28 cellular contexts compared by ENCODE assay signal in the genomic region with DNA sequence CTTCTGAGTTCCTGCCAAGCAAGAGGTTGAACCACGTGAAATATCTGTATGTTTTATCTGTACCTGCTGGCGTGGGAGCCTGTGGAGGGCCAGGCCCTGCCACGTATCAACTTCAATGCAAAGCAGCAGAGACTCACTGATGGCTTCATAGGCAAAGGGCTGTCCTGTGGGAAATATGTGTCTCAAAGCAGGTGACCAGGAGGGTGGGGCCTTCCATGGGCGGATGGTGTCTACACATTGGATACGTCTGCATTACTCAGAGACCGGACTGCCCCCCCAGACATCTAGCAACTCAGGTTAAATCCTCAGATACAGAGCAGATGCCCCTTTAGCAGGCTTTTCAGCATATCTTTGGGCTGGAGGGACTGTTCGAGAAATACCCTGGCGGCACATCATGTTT.
"Had no signal": no experiment of that assay in that cellular context is flagged by ENCODE, and none has a peak within 500 bp of the region (broad histone marks: within the 10 kb centered on the region; RNA-seq: fewer than 3 reads in every experiment).

No MANE protein-coding gene starts in this region.

- H3K36me3 Mint-ChIP-seq: mesothelial cell of epicardium had no signal

- H3K9me3 Mint-ChIP-seq: central memory CD8-positive, alpha-beta T cell; dendritic cell treated with granulocyte-macrophage colony-stimulating factor and Interleukin-4, amounts not matched to agents 40 ng/mL and 50 ng/mL, for 4 days had no signal

- H3K4me3 Mint-ChIP-seq: central memory CD8-positive, alpha-beta T cell; dendritic cell treated with granulocyte-macrophage colony-stimulating factor and Interleukin-4, amounts not matched to agents 40 ng/mL and 50 ng/mL, for 4 days; endodermal cell; mesothelial cell of epicardium; nephron progenitor cell; stimulated activated naive CD8-positive, alpha-beta T cell treated with anti-CD3 and anti-CD28 coated beads, Interleukin-15, amount 100 ng/mL, for 72 hours had no signal

- H3K4me1 Mint-ChIP-seq: central memory CD8-positive, alpha-beta T cell; stimulated activated naive CD8-positive, alpha-beta T cell treated with anti-CD3 and anti-CD28 coated beads, Interleukin-15, amount 100 ng/mL, for 72 hours had no signal

- H3K27ac ChIP-seq: colonic mucosa, esophagus muscularis mucosa, foreskin keratinocyte, gastroesophageal sphincter, heart left ventricle, left lung, ovary, thyroid gland had no signal

- H3K36me3 ChIP-seq: colonic mucosa, esophagus muscularis mucosa, gastroesophageal sphincter, heart left ventricle, left lung, ovary, thyroid gland had no signal

- H3K9me3 ChIP-seq: colonic mucosa, esophagus muscularis mucosa, gastroesophageal sphincter, mucosa of descending colon, ovary, thyroid gland had no signal

- H3K27me3 ChIP-seq: colonic mucosa, foreskin keratinocyte, ovary, thyroid gland had no signal

- H3K4me1 ChIP-seq: colonic mucosa, esophagus muscularis mucosa, foreskin keratinocyte, gastroesophageal sphincter, heart left ventricle, left lung, thyroid gland had no signal

- H3K27ac Mint-ChIP-seq: dendritic cell treated with granulocyte-macrophage colony-stimulating factor and Interleukin-4, amounts not matched to agents 40 ng/mL and 50 ng/mL, for 4 days; endodermal cell; mesothelial cell of epicardium; naive B cell; nephron progenitor cell; stimulated activated naive CD8-positive, alpha-beta T cell treated with anti-CD3 and anti-CD28 coated beads, Interleukin-15, amount 100 ng/mL, for 72 hours had no signal

- DNase-seq: colonic mucosa; effector CD8-positive, alpha-beta T cell; endodermal cell; foreskin keratinocyte; heart left ventricle; hippocampal formation; left cardiac atrium; left lung; mesenchymal stem cell; mucosa of descending colon; naive B cell; nephron progenitor cell; occipital lobe; ovary; small intestine; stimulated activated CD4-positive, alpha-beta T cell treated with anti-CD3 and anti-CD28 coated beads, Interleukin-12 subunit alpha, Interleukin-12 subunit beta, amount 100 ng/mL, for 4 hours; stimulated activated CD4-positive, alpha-beta T cell treated with anti-CD3 and anti-CD28 coated beads, Interleukin-1b, Interleukin-23, amount 100 ng/mL, for 48 hours; stimulated activated CD4-positive, alpha-beta T cell treated with anti-CD3 and anti-CD28 coated beads, Interleukin-4, amount 100 ng/mL, for 1 hour; stimulated activated CD8-positive, alpha-beta memory T cell treated with anti-CD3 and anti-CD28 coated beads, Interleukin-4, amount 100 ng/mL, for 48 hours; stimulated activated naive CD4-positive, alpha-beta T cell; stimulated activated naive CD8-positive, alpha-beta T cell treated with anti-CD3 and anti-CD28 coated beads, Interleukin-15, amount 100 ng/mL, for 72 hours; thyroid gland; trophoblast cell had no signal

- H3K27me3 Mint-ChIP-seq: dendritic cell treated with granulocyte-macrophage colony-stimulating factor and Interleukin-4, amounts not matched to agents 40 ng/mL and 50 ng/mL, for 4 days had no signal

- ATAC-seq: foreskin keratinocyte; gastroesophageal sphincter; heart left ventricle; left cardiac atrium; left lung; mucosa of descending colon; stimulated activated naive CD8-positive, alpha-beta T cell treated with anti-CD3 and anti-CD28 coated beads, Interleukin-15, amount 100 ng/mL, for 72 hours had no signal

- H3K4me3 ChIP-seq: colonic mucosa, esophagus muscularis mucosa, gastroesophageal sphincter, heart left ventricle, left lung, mucosa of descending colon, ovary, thyroid gland had no signal
